Comparison of ENCODE assay signal across 24 cellular contexts in genomic region chrX:41981481-41982013, GRCh38.
"Had no signal": no experiment of that assay in that cellular context is flagged by ENCODE, and none has a peak within 500 bp of the region (broad histone marks: within the 10 kb centered on the region; RNA-seq: fewer than 3 reads in every experiment).

No MANE protein-coding gene starts in this region.

- H3K4me1 Mint-ChIP-seq: activated CD4-positive, alpha-beta memory T cell treated with anti-CD3 and anti-CD28 coated beads, Interleukin-2, amount 10 ng/mL, durations not matched to agents 7 days and 5 days; activated CD8-positive, alpha-beta memory T cell treated with anti-CD3 and anti-CD28 coated beads, Interleukin-2, amount 10 ng/mL, durations not matched to agents 7 days and 5 days; neural crest cell; stimulated activated naive CD8-positive, alpha-beta T cell treated with anti-CD3 and anti-CD28 coated beads, Interleukin-15, amount 100 ng/mL, for 72 hours had no signal

- H3K4me3 ChIP-seq: body of pancreas, dorsolateral prefrontal cortex, heart left ventricle, mucosa of descending colon, right atrium auricular region, suprapubic skin, transverse colon, vagina had no signal

- H3K9me3 Mint-ChIP-seq: activated B cell treated with CpG ODN at 0.5 μM for 24 hours; activated naive CD8-positive, alpha-beta T cell treated with anti-CD3 and anti-CD28 coated beads for 36 hours; memory B cell had no signal

- H3K4me1 ChIP-seq: body of pancreas, heart left ventricle, right atrium auricular region, suprapubic skin, transverse colon, vagina had no signal

- H3K4me3 Mint-ChIP-seq: activated B cell treated with CpG ODN at 0.5 μM for 24 hours; activated CD4-positive, alpha-beta memory T cell treated with anti-CD3 and anti-CD28 coated beads, Interleukin-2, amount 10 ng/mL, durations not matched to agents 7 days and 5 days; activated CD8-positive, alpha-beta memory T cell treated with anti-CD3 and anti-CD28 coated beads, Interleukin-2, amount 10 ng/mL, durations not matched to agents 7 days and 5 days; activated naive CD8-positive, alpha-beta T cell treated with anti-CD3 and anti-CD28 coated beads for 36 hours; memory B cell; naive B cell; neural crest cell; stimulated activated naive CD8-positive, alpha-beta T cell treated with anti-CD3 and anti-CD28 coated beads, Interleukin-15, amount 100 ng/mL, for 72 hours had no signal

- H3K36me3 Mint-ChIP-seq: activated naive CD8-positive, alpha-beta T cell treated with anti-CD3 and anti-CD28 coated beads for 36 hours; memory B cell; naive B cell had no signal

- H3K27me3 ChIP-seq: body of pancreas, right atrium auricular region, suprapubic skin, transverse colon, vagina had no signal

- H3K36me3 ChIP-seq: heart left ventricle, right atrium auricular region, suprapubic skin, transverse colon, vagina had no signal

- H3K27me3 Mint-ChIP-seq: activated CD4-positive, alpha-beta memory T cell treated with anti-CD3 and anti-CD28 coated beads, Interleukin-2, amount 10 ng/mL, durations not matched to agents 7 days and 5 days; activated CD8-positive, alpha-beta memory T cell treated with anti-CD3 and anti-CD28 coated beads, Interleukin-2, amount 10 ng/mL, durations not matched to agents 7 days and 5 days; activated naive CD8-positive, alpha-beta T cell treated with anti-CD3 and anti-CD28 coated beads for 36 hours; stimulated activated naive CD8-positive, alpha-beta T cell treated with anti-CD3 and anti-CD28 coated beads, Interleukin-15, amount 100 ng/mL, for 72 hours had no signal

- ATAC-seq: activated CD8-positive, alpha-beta memory T cell treated with anti-CD3 and anti-CD28 coated beads, Interleukin-2, amount 10 ng/mL, durations not matched to agents 7 days and 5 days; body of pancreas; heart left ventricle; left ventricle myocardium superior; mucosa of descending colon; stimulated activated naive CD8-positive, alpha-beta T cell treated with anti-CD3 and anti-CD28 coated beads, Interleukin-15, amount 100 ng/mL, for 72 hours had no signal

- H3K27ac Mint-ChIP-seq: activated B cell treated with CpG ODN at 0.5 μM for 24 hours; activated CD4-positive, alpha-beta memory T cell treated with anti-CD3 and anti-CD28 coated beads, Interleukin-2, amount 10 ng/mL, durations not matched to agents 7 days and 5 days; activated CD8-positive, alpha-beta memory T cell treated with anti-CD3 and anti-CD28 coated beads, Interleukin-2, amount 10 ng/mL, durations not matched to agents 7 days and 5 days; activated naive CD8-positive, alpha-beta T cell treated with anti-CD3 and anti-CD28 coated beads for 36 hours; memory B cell; naive B cell had no signal

- H3K9me3 ChIP-seq: body of pancreas, mucosa of descending colon, right atrium auricular region, suprapubic skin, transverse colon, vagina had no signal

- DNase-seq: activated B cell treated with CpG ODN at 0.5 μM for 24 hours; activated CD4-positive, alpha-beta memory T cell treated with anti-CD3 and anti-CD28 coated beads, Interleukin-2, amount 10 ng/mL, durations not matched to agents 7 days and 5 days; activated CD4-positive, alpha-beta T cell treated with anti-CD3 and anti-CD28 coated beads for 4 hours; activated CD8-positive, alpha-beta memory T cell treated with anti-CD3 and anti-CD28 coated beads, Interleukin-2, amount 10 ng/mL, durations not matched to agents 7 days and 5 days; activated naive CD4-positive, alpha-beta T cell; activated naive CD8-positive, alpha-beta T cell treated with anti-CD3 and anti-CD28 coated beads for 36 hours; amygdala; body of pancreas; caudate nucleus; dorsolateral prefrontal cortex; foreskin melanocyte; heart left ventricle; kidney glomerular epithelial cell; left ventricle myocardium superior; mucosa of descending colon; naive B cell; stimulated activated naive CD8-positive, alpha-beta T cell treated with anti-CD3 and anti-CD28 coated beads, Interleukin-15, amount 100 ng/mL, for 72 hours; transverse colon had no signal

- H3K27ac ChIP-seq: body of pancreas, dorsolateral prefrontal cortex, epithelial cell of prostate, heart left ventricle, right atrium auricular region, suprapubic skin, transverse colon, vagina had no signal
